In the genomic region with DNA sequence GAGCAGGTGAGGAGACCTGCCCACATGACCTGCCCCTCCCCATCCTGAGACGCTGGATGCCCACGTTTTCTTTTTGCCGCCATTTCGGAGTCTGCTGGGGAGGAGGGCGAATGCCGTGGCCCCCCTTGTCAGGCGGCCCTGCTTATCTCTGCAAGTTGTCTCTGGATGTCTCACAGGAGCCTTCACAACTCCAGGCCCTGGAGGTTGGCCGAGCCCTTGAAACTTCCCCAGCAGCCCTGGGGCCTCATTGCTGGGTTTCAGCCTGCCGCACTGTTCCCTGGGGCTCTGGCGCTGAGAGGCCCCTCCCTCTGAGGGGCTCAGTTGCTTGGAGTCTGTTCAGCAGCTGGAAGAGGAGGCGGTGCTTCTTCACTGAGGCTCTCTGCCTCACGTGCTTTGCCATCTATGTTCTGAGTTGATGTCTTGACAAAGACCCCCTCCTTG, we compare ENCODE assay signal across 12 cellular contexts. TPM values are rescaled to one million over a fixed set of nuclear protein-coding genes. Genes with fewer than 3 reads are reported as not detected.
DNase-seq lines count a peak whose midpoint lies in the region; ATAC-seq and TF ChIP-seq lines count a peak whose summit lies in the region.
"Had no signal": no experiment of that assay in that cellular context is flagged by ENCODE, and none has a peak within 500 bp of the region (broad histone marks: within the 10 kb centered on the region; RNA-seq: fewer than 3 reads in every experiment).

No MANE protein-coding gene starts in this region.

- POLR2A ChIA-PET in A673 (lab: Charles Lee; ENCODE audit: low non-redundant PET): no interaction called here

- TF ChIP-seq CTCF in A673 (conservative IDR thresholded peaks at IDR 0.05; ENCODE audit: low read depth, low read length): no peak
- TF ChIP-seq CTCF in colonic mucosa (IDR thresholded peaks at IDR 0.05): no peak

- H3K27me3 ChIP-seq in A673 (replicated peaks; ENCODE audit: insufficient read depth, low read depth, low read length, poor library complexity) (no peaks in the 10 kb centered on the region), colonic mucosa (no peaks in the 10 kb centered on the region), mucosa of rectum (ENCODE audit: control insufficient read depth in 2 of 2, insufficient read depth in 2 of 2, low read length in 2 of 2) (no peaks in the 10 kb centered on the region)

- no peak overlapping the region for H3K4me3 ChIP-seq in A673 (ENCODE audit: low read depth, low read length, poor library complexity, severe bottlenecking)
- no peak overlapping the region for H3K4me3 ChIP-seq in colonic mucosa
- H3K4me3 ChIP-seq in mucosa of rectum (ENCODE audit: low read length in 2 of 2): no peak overlapping the region
- H3K4me3 ChIP-seq: lung had no signal

- no TSS peak for BruUV-seq in A673 (replicated peaks; lab: Mats Ljungman, UMichigan)

- ATAC-seq in HG02973 (IDR thresholded peaks at IDR 0.05; ENCODE audit: unreplicated experiment): no peak

- H3K9ac ChIP-seq in colonic mucosa (ENCODE audit: low read depth in 2 of 2, low read length in 2 of 2) (no peak overlapping the region), mucosa of rectum (ENCODE audit: low read depth in 1 of 2, low read length in 2 of 2) (no peak overlapping the region)

- H3K9me3 ChIP-seq in A673 (ENCODE audit: low read depth, low read length, poor library complexity, severe bottlenecking): no peaks in the 10 kb centered on the region
- no peaks in the 10 kb centered on the region for H3K9me3 ChIP-seq in colonic mucosa
- no peaks in the 10 kb centered on the region for H3K9me3 ChIP-seq in mucosa of rectum (ENCODE audit: control insufficient read depth in 2 of 2, low read length in 2 of 2)

- H3K36me3 ChIP-seq in A673 (ENCODE audit: insufficient read depth, low read length, poor library complexity, severe bottlenecking) (no peaks in the 10 kb centered on the region), colonic mucosa (no peaks in the 10 kb centered on the region), mucosa of rectum (ENCODE audit: control insufficient read depth in 2 of 2, insufficient read depth in 2 of 2, low read length in 2 of 2) (no peaks in the 10 kb centered on the region)

- CTCF ChIA-PET in A673 (lab: Charles Lee): no interaction called here

- DNase-seq in A673 (ENCODE audit: low spot score) (peak; percentile 12), LHCN-M2 (ENCODE audit: low read depth) (peak; percentile 68), colonic mucosa (no peak), ureter (ENCODE audit: low spot score) (no peak), NCI-H128 (lab: John Stamatoyannopoulos, UW; ENCODE audit: unreplicated experiment) (no peak)
- DNase-seq in activated CD4-positive, alpha-beta T cell treated with anti-CD3 and anti-CD28 coated beads, Interleukin-2, amount 50 U/mL, for 4 hours: no peak
- DNase-seq: OCI-M1 had no signal

- intact Hi-C loops in A673 (cut with micrococcal nuclease; ENCODE audit: unreplicated experiment) (no loop called here), colonic mucosa (cut with DNase I) (no loop called here)

- H3K27ac ChIP-seq in A673 (ENCODE audit: low read depth, low read length, poor library complexity, severe bottlenecking): no peak overlapping the region
- H3K27ac ChIP-seq in colonic mucosa: peak overlapping the region; percentile 53
- peak overlapping the region; percentile 64 to 67 for H3K27ac ChIP-seq in mucosa of rectum (ENCODE audit: low read depth in 2 of 2, low read length in 2 of 2)

- peaks cover 7% of the 10 kb centered on the region for H3K4me1 ChIP-seq in A673 (ENCODE audit: insufficient read depth, low read length, poor library complexity, severe bottlenecking)
- no peaks in the 10 kb centered on the region for H3K4me1 ChIP-seq in colonic mucosa
- H3K4me1 ChIP-seq in mucosa of rectum (ENCODE audit: control insufficient read depth in 2 of 2, insufficient read depth in 2 of 2, low read length in 2 of 2): peaks cover 0 to 3% of the 10 kb centered on the region in 2 donors

RNA-seq across cellular contexts. Expression of a gene that starts 29.8 kb away (rescaled TPM):
- total RNA-seq in A673 (2021) (19.5 and 20.7 TPM in 2 replicates), LHCN-M2 (2014; rRNA removed) (7.4 and 8.3 TPM in 2 replicates), colonic mucosa (10 to 100 TPM; 10.2 to 15.1 TPM), ureter (24.5 TPM)
- polyA plus RNA-seq in LHCN-M2 (2012): 2.4 TPM

RNA-seq across cellular contexts. Expression of a gene that starts 31.2 kb away (rescaled TPM):
- total RNA-seq in A673 (2021) (not detected in 2 replicates), LHCN-M2 (2014; rRNA removed) (not detected in 2 replicates), colonic mucosa (under 1 TPM; 0.35 to 0.37 TPM), ureter (not detected)
- polyA plus RNA-seq in LHCN-M2 (2012): not detected
- total RNA-seq: activated CD8-positive, alpha-beta memory T cell treated with anti-CD3 and anti-CD28 coated beads for 36 hours; dermis microvascular lymphatic vessel endothelial cell had no signal

Comparison
In these comparisons a context has a peak if more than half of its experiments do, and no peak if none do; other contexts are left out.
1. DNase-seq: peak in A673 (single experiment) and LHCN-M2 (single experiment); none in colonic mucosa (single experiment), ureter (single experiment), NCI-H128 (single experiment) and activated CD4-positive, alpha-beta T cell treated with anti-CD3 and anti-CD28 coated beads, Interleukin-2, amount 50 U/mL, for 4 hours (0 of 2).